In the genomic region with DNA sequence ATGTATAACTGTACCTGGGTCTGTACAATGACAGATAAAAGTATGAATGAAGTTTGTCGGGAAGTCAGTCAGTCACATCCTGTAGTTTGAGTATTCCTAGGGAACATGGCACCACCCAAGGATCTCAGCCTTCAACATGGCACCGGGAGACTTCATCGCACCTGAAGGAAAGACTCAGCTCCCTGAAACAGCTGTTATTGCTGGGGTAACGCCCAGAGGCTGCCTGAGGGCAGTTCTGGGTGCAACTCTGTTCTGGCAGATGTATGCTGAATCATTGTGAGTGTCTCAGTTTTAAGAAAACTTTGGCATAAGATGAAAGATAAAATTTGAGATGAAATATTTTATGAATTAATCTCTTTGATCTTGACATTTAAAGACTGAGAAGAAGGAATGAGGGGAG, we compare ENCODE assay signal across 17 cellular contexts. TPM values are rescaled to one million over a fixed set of nuclear protein-coding genes. Genes with fewer than 3 reads are reported as not detected.
A peak's percentile ranks its signal among the peaks of the same experiment; 100 is the strongest.
DNase-seq lines count a peak whose midpoint lies in the region; ATAC-seq and TF ChIP-seq lines count a peak whose summit lies in the region.
"Had no signal": no experiment of that assay in that cellular context is flagged by ENCODE, and none has a peak within 500 bp of the region (broad histone marks: within the 10 kb centered on the region; RNA-seq: fewer than 3 reads in every experiment).

No MANE protein-coding gene starts in this region.

- 79 to 100% methylated on average over 1 to 4 of the region's 4 CpGs for WGBS in transverse colon (ENCODE audit: low coverage in 1 of 2), 2 donors
- WGBS in sigmoid colon, 2 donors, result 70 to 86% methylated on average over 4 of the region's 4 CpGs

- no peak overlapping the region for H3K27ac ChIP-seq in transverse colon
- no peak overlapping the region for H3K27ac ChIP-seq in sigmoid colon
- H3K27ac ChIP-seq: GM23248, HL-60 had no signal

- DNase-seq in HFFc6 (no peak), RPMI7951 (ENCODE audit: low read depth) (peak; percentile 47), transverse colon (no peak), sigmoid colon (no peak), Ammon's horn (ENCODE audit: low spot score) (no peak)
- DNase-seq: BE2C; C1 segment of cervical spinal cord; CD4-positive, CD25-positive, alpha-beta regulatory T cell; CD8-positive, alpha-beta memory T cell; COR-L47; GDM1; GM23248; HCEC 1CT; IMR-90 had no signal

- TF ChIP-seq POLR2A in transverse colon (IDR thresholded peaks at IDR 0.05) (no peak), sigmoid colon (IDR thresholded peaks at IDR 0.05) (no peak)

- peaks cover 50% of the 10 kb centered on the region for H3K36me3 Mint-ChIP-seq in HFFc6 (ENCODE audit: low read depth)
- H3K36me3 Mint-ChIP-seq: CD4-positive, CD25-positive, alpha-beta regulatory T cell; CD8-positive, alpha-beta memory T cell had no signal

- no peak for TF ChIP-seq CTCF in HFFc6 (IDR thresholded peaks at IDR 0.05)
- no peak for TF ChIP-seq CTCF in transverse colon (IDR thresholded peaks at IDR 0.05)
- TF ChIP-seq CTCF in sigmoid colon (IDR thresholded peaks at IDR 0.05), result no peak

- peak overlapping the region; percentile 40; the same call in 1 of the 2 replicates for H3K27ac Mint-ChIP-seq in HFFc6
- H3K27ac Mint-ChIP-seq: CD4-positive, CD25-positive, alpha-beta regulatory T cell; CD8-positive, alpha-beta memory T cell had no signal

- H3K4me1 Mint-ChIP-seq in HFFc6 (ENCODE audit: low read depth), result peaks cover 49% of the 10 kb centered on the region
- H3K4me1 Mint-ChIP-seq: CD4-positive, CD25-positive, alpha-beta regulatory T cell; CD8-positive, alpha-beta memory T cell had no signal

- H3K36me3 ChIP-seq in transverse colon, result no peaks in the 10 kb centered on the region
- no peaks in the 10 kb centered on the region for H3K36me3 ChIP-seq in sigmoid colon
- H3K36me3 ChIP-seq: BE2C had no signal

- H3K4me1 ChIP-seq in transverse colon (no peaks in the 10 kb centered on the region), sigmoid colon (no peaks in the 10 kb centered on the region)
- H3K4me1 ChIP-seq: BE2C had no signal

- no peaks in the 10 kb centered on the region; the same call in none of the 2 replicates for H3K27me3 Mint-ChIP-seq in HFFc6 (ENCODE audit: insufficient read depth)

- no peak overlapping the region for H3K4me3 Mint-ChIP-seq in HFFc6
- H3K4me3 Mint-ChIP-seq: CD4-positive, CD25-positive, alpha-beta regulatory T cell; CD8-positive, alpha-beta memory T cell had no signal

- H3K9me3 ChIP-seq in transverse colon (no peaks in the 10 kb centered on the region), sigmoid colon (no peaks in the 10 kb centered on the region)
- H3K9me3 ChIP-seq: BE2C had no signal

- in situ Hi-C loops in transverse colon (cut with MboI; ENCODE audit: low pct_ligation_motif_present in 1 of 4, low pct_unique_long_range_greater_than_20kb in 1 of 4, low sequenced_read_pairs in 3 of 4), result loop anchor here in 3 of 4 donors (25.0 kb wide), 1 partner anchor 325 kb away; no protein-coding TSS in a partner anchor

- H3K9me3 Mint-ChIP-seq in HFFc6, result peaks cover 38% of the 10 kb centered on the region
- H3K9me3 Mint-ChIP-seq: CD8-positive, alpha-beta memory T cell had no signal

- H3K4me3 ChIP-seq in transverse colon (no peak overlapping the region), sigmoid colon (no peak overlapping the region)
- H3K4me3 ChIP-seq: GM23248 had no signal

- intact Hi-C loops in transverse colon (cut with DNase I; ENCODE audit: low total_unique reads), result no loop called here
- intact Hi-C loops in sigmoid colon (cut with DNase I), result no loop called here

- H3K27me3 ChIP-seq in transverse colon, result peaks cover 5% of the 10 kb centered on the region
- no peaks in the 10 kb centered on the region for H3K27me3 ChIP-seq in sigmoid colon
- H3K27me3 ChIP-seq: BE2C had no signal

- TF ChIP-seq EP300 in transverse colon (IDR thresholded peaks at IDR 0.05; ENCODE audit: low read depth), result no peak
- TF ChIP-seq EP300 in sigmoid colon (IDR thresholded peaks at IDR 0.05), result no peak

- peak; percentile 76 for ATAC-seq in esophagus mucosa

RNA-seq across cellular contexts. Expression of gene SERPINB2, which starts 49.9 kb away (rescaled TPM):
- total RNA-seq in HFFc6 (2021; fragmentation: NEBNext Ultra II Directional; extraction: Animal tissue kit (Norgen Biotek cat#: 25700)), result 10 to 100 TPM; 30.9 to 91.5 (median 36.1) TPM
- total RNA-seq in RPMI7951 (2014; rRNA removed; shearing (Covaris generic)), result 20.3 and 20.5 TPM in 2 replicates
- total RNA-seq in esophagus mucosa (139 TPM), transverse colon (10 to 100 TPM in 1 of 4 donors, not detected in 3; 48.3 TPM), sigmoid colon (under 1 TPM in 2 of 4 donors, not detected in 2; 0.33 to 0.81 TPM)
- 1 to 10 TPM in 1 of 3 donors, under 1 TPM in 2; 0.10 to 1.4 (median 0.60) TPM for polyA plus RNA-seq in sigmoid colon
- total RNA-seq: A172; CD4-positive, CD25-positive, alpha-beta regulatory T cell had no signal
- polyA plus RNA-seq: CD4-positive, CD25-positive, alpha-beta regulatory T cell; CD8-positive, alpha-beta memory T cell had no signal
